In the genomic region with DNA sequence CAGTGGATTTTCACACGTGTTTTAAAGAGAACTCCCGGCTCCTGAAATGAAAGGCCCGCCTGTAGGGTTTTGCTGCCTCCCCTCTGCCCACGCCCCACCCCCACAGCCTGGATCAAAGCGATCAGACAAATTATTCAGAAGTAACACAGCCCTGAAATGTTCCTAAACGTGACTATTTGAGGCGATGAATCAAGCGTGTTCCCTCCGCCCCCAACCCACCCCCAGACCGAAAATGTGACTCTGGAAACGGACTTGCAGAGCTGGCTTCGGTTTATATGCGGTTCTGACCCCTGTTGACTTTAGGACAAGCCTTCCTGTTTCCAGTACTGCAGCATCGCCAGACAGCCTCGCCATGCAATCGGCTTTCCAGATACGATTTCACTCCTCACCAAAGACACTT, we compare ENCODE assay signal across 11 cellular contexts. TPM values are rescaled to one million over a fixed set of nuclear protein-coding genes. Genes with fewer than 3 reads are reported as not detected.
DNase-seq lines count a peak whose midpoint lies in the region; ATAC-seq, FAIRE-seq and TF ChIP-seq lines count a peak whose summit lies in the region.
"Had no signal": no experiment of that assay in that cellular context is flagged by ENCODE, and none has a peak within 500 bp of the region (broad histone marks: within the 10 kb centered on the region; RNA-seq: fewer than 3 reads in every experiment).

No MANE protein-coding gene starts in this region.

- peaks cover 12 to 21% of the 10 kb centered on the region in 2 donors for H3K9me3 Mint-ChIP-seq in stimulated activated naive B cell treated with anti-CD40 and anti-IgM and Interleukin-4, amounts not matched to agents 10 μg/mL and 1 μg/mL and 100 μg/mL, for 72 hours

- TF ChIP-seq CTCF in PC-9 (conservative IDR thresholded peaks at IDR 0.05) (no peak), cardiac fibroblast (IDR thresholded peaks at IDR 0.05; ENCODE audit: low read depth, low read length) (no peak), lower lobe of right lung (IDR thresholded peaks at IDR 0.05) (no peak)

- no peaks in the 10 kb centered on the region for H3K36me3 ChIP-seq in PC-9 (ENCODE audit: low read depth)
- H3K36me3 ChIP-seq in lower lobe of right lung, result no peaks in the 10 kb centered on the region
- H3K36me3 ChIP-seq in small intestine (ENCODE audit: control insufficient read depth in 2 of 2, insufficient read depth in 2 of 2, low read length in 2 of 2), result no peaks in the 10 kb centered on the region

- no peaks in the 10 kb centered on the region for H3F3A ChIP-seq in PC-9 (ENCODE audit: insufficient read depth, low read depth)

- no TSS peak for BruUV-seq in PC-9 (replicated peaks; lab: Mats Ljungman, UMichigan)

- peaks cover 2 to 7% of the 10 kb centered on the region in 2 donors for H3K4me1 Mint-ChIP-seq in stimulated activated naive B cell treated with anti-CD40 and anti-IgM and Interleukin-4, amounts not matched to agents 10 μg/mL and 1 μg/mL and 100 μg/mL, for 72 hours

- H3K27ac ChIP-seq in PC-9, result no peak overlapping the region
- no peak overlapping the region for H3K27ac ChIP-seq in lower lobe of right lung
- H3K27ac ChIP-seq in small intestine (ENCODE audit: low read depth in 1 of 2, low read length in 1 of 2), result no peak overlapping the region
- H3K27ac ChIP-seq: epithelial cell of prostate had no signal

- no peaks in the 10 kb centered on the region for H3K9me2 ChIP-seq in PC-9 (ENCODE audit: insufficient read depth)

- CTCF ChIA-PET in PC-9 (lab: Charles Lee), result no interaction called here

- H3K27me3 ChIP-seq in PC-9 (ENCODE audit: insufficient read depth, low read depth) (peaks cover 54% of the 10 kb centered on the region; the same call in 1 of the 2 replicates), lower lobe of right lung (ENCODE audit: low read depth) (peaks cover 19% of the 10 kb centered on the region), small intestine (ENCODE audit: control insufficient read depth in 2 of 2, insufficient read depth in 2 of 2, low read length in 2 of 2) (peaks cover 0 to 7% of the 10 kb centered on the region in 2 donors)

- peaks cover 0 to 1% of the 10 kb centered on the region in 2 donors for H3K36me3 Mint-ChIP-seq in stimulated activated naive B cell treated with anti-CD40 and anti-IgM and Interleukin-4, amounts not matched to agents 10 μg/mL and 1 μg/mL and 100 μg/mL, for 72 hours

- H3K9me3 ChIP-seq in PC-9 (ENCODE audit: insufficient read depth, low read depth) (no peaks in the 10 kb centered on the region), lower lobe of right lung (no peaks in the 10 kb centered on the region), small intestine (ENCODE audit: control insufficient read depth, low read depth) (no peaks in the 10 kb centered on the region)

- no peak overlapping the region for H3K27ac Mint-ChIP-seq in stimulated activated naive B cell treated with anti-CD40 and anti-IgM and Interleukin-4, amounts not matched to agents 10 μg/mL and 1 μg/mL and 100 μg/mL, for 72 hours

- H3K4me1 ChIP-seq in PC-9 (replicated peaks; ENCODE audit: insufficient read depth), result no peaks in the 10 kb centered on the region
- H3K4me1 ChIP-seq in lower lobe of right lung, result peaks cover 11% of the 10 kb centered on the region
- no peaks in the 10 kb centered on the region for H3K4me1 ChIP-seq in small intestine (ENCODE audit: control insufficient read depth in 2 of 2, insufficient read depth in 1 of 2, low read depth in 1 of 2, low read length in 1 of 2)

- H4K20me1 ChIP-seq in PC-9 (ENCODE audit: insufficient read depth), result no peaks in the 10 kb centered on the region

- DNase-seq in PC-9 (no peak), cardiac fibroblast (ENCODE audit: low read depth in 2 of 2) (no peak), lower lobe of right lung (no peak), Ammon's horn (ENCODE audit: low spot score) (no peak), small intestine (no peak)
- no peak for DNase-seq in stimulated activated naive B cell treated with anti-CD40 and anti-IgM and Interleukin-4, amounts not matched to agents 10 μg/mL and 1 μg/mL and 100 μg/mL, for 72 hours
- DNase-seq: NCI-H1048 had no signal

- no peak for FAIRE-seq in small intestine (lab: Jason Lieb, UNC)

- H3K27me3 Mint-ChIP-seq in stimulated activated naive B cell treated with anti-CD40 and anti-IgM and Interleukin-4, amounts not matched to agents 10 μg/mL and 1 μg/mL and 100 μg/mL, for 72 hours, result peaks cover 42 to 52% of the 10 kb centered on the region in 2 donors

- no peak for ATAC-seq in lower lobe of right lung
- no peak for ATAC-seq in stimulated activated naive B cell treated with anti-CD40 and anti-IgM and Interleukin-4, amounts not matched to agents 10 μg/mL and 1 μg/mL and 100 μg/mL, for 72 hours (replicated peaks)
- no peak for ATAC-seq in GM19328 (IDR thresholded peaks at IDR 0.05; ENCODE audit: unreplicated experiment)
- ATAC-seq in HG03196 (IDR thresholded peaks at IDR 0.05; ENCODE audit: unreplicated experiment), result no peak

- peak overlapping the region; percentile 17 to 35 for H3K4me3 Mint-ChIP-seq in stimulated activated naive B cell treated with anti-CD40 and anti-IgM and Interleukin-4, amounts not matched to agents 10 μg/mL and 1 μg/mL and 100 μg/mL, for 72 hours

- no peak overlapping the region for H3K4me3 ChIP-seq in PC-9
- H3K4me3 ChIP-seq in cardiac fibroblast (replicated peaks in 1 of 2; ENCODE audit: low read depth in 2 of 2, low read length in 2 of 2), result peak overlapping the region; percentile 36 to 45
- peak overlapping the region; percentile 51 for H3K4me3 ChIP-seq in lower lobe of right lung
- H3K4me3 ChIP-seq in small intestine (ENCODE audit: low read depth in 1 of 2, low read length in 2 of 2), result no peak overlapping the region

- POLR2A ChIA-PET in PC-9 (lab: Charles Lee; ENCODE audit: unreplicated experiment), result no interaction called here

- H2AFZ ChIP-seq in PC-9, result peak overlapping the region; percentile 40; the same call in 1 of the 2 replicates

- intact Hi-C loops in PC-9 (cut with micrococcal nuclease; ENCODE audit: unreplicated experiment) (no loop called here), lower lobe of right lung (cut with DNase I) (no loop called here)

- H3K4me2 ChIP-seq in PC-9, result no peak overlapping the region

- 20 to 26% (median 23%) methylated on average over 17 of the region's 17 CpGs for WGBS in small intestine, 3 donors

- no peaks in the 10 kb centered on the region for H3K79me2 ChIP-seq in PC-9 (ENCODE audit: low read depth)

RNA-seq across cellular contexts. Expression of gene SMIM21, which starts 28.8 kb away (rescaled TPM):
- total RNA-seq in PC-9 (2021), result not detected in 2 replicates
- total RNA-seq in lower lobe of right lung, result not detected
- not detected for polyA plus RNA-seq in small intestine
- total RNA-seq: skeletal muscle tissue had no signal

Comparison
In these comparisons a context has a peak if more than half of its experiments do, and no peak if none do; other contexts are left out.
1. H3K4me3 ChIP-seq: peak in cardiac fibroblast (2 of 2) and lower lobe of right lung (single experiment); none in PC-9 (single experiment) and small intestine (0 of 2).